ENCODE assay signal across 11 cellular contexts in genomic region chr3:155416500-155417118, GRCh38.
DNase-seq lines count a peak whose midpoint lies in the region; TF ChIP-seq lines count a peak whose summit lies in the region.
"Had no signal": no experiment of that assay in that cellular context is flagged by ENCODE, and none has a peak within 500 bp of the region (broad histone marks: within the 10 kb centered on the region; RNA-seq: fewer than 3 reads in every experiment).

No MANE protein-coding gene starts in this region.

- H4K20me1 ChIP-seq in mammary epithelial cell (ENCODE audit: insufficient read depth, low read length): no peaks in the 10 kb centered on the region

- 38% methylated on average over 8 of the region's 8 CpGs for WGBS in mammary epithelial cell (ENCODE audit: low coverage, missing lambda C conversion rate)

- H3K36me3 ChIP-seq in mammary epithelial cell (ENCODE audit: insufficient read depth, low read length): no peaks in the 10 kb centered on the region
- H3K36me3 ChIP-seq in tibial artery: no peaks in the 10 kb centered on the region

- H3K9me3 ChIP-seq in mammary epithelial cell (replicated peaks; ENCODE audit: insufficient read depth, low read length) (peaks cover 8% of the 10 kb centered on the region), tibial artery (no peaks in the 10 kb centered on the region)

- H3K79me2 ChIP-seq in mammary epithelial cell (ENCODE audit: insufficient read depth, low read length): no peaks in the 10 kb centered on the region

- dilution Hi-C loops in mammary epithelial cell (cut with HindIII; ENCODE audit: low sequenced_read_pairs): no loop called here

- H3K27me3 ChIP-seq in mammary epithelial cell (ENCODE audit: insufficient read depth, low read length) (no peaks in the 10 kb centered on the region), tibial artery (no peaks in the 10 kb centered on the region)

- DNase-seq in AG20443 (ENCODE audit: low spot score) (peak; percentile 74), M059J (ENCODE audit: low read depth) (peak; percentile 56), mammary epithelial cell (peak; percentile 95), kidney tubule cell (ENCODE audit: low spot score) (peak; percentile 88), NCI-H2227 (lab: John Stamatoyannopoulos, UW; ENCODE audit: unreplicated experiment) (no peak), tibial artery (no peak), inferior parietal cortex (ENCODE audit: extremely low spot score) (no peak)
- no peak for DNase-seq in NK-92 treated with Interleukin-12 subunit alpha and Interleukin-12 subunit beta, amount 100 ng/mL, for 24 hours (lab: John Stamatoyannopoulos, UW)
- DNase-seq: activated naive CD8-positive, alpha-beta T cell treated with anti-CD3 and anti-CD28 coated beads, Interleukin-2, amount 10 ng/mL, durations not matched to agents 7 days and 5 days; DMS53; midbrain had no signal

- peak overlapping the region; percentile 50 for H3K4me2 ChIP-seq in mammary epithelial cell (ENCODE audit: insufficient read depth, low read depth, low read length)

- H3K4me1 ChIP-seq in mammary epithelial cell (ENCODE audit: insufficient read depth, low read length): peaks cover 25% of the 10 kb centered on the region
- no peaks in the 10 kb centered on the region for H3K4me1 ChIP-seq in tibial artery

- no peak for TF ChIP-seq CTCF in mammary epithelial cell (conservative IDR thresholded peaks at IDR 0.05 in 1 of 2, IDR thresholded peaks at IDR 0.05 in 1 of 2; ENCODE audit: extremely low read depth in 1 of 2, insufficient read depth in 1 of 2, low read depth in 1 of 2, low read length in 2 of 2)
- TF ChIP-seq CTCF in tibial artery (IDR thresholded peaks at IDR 0.05): no peak

- intact Hi-C loops in mammary epithelial cell (cut with micrococcal nuclease) (loop anchor here (10.0 kb wide), 1 partner anchor 98 kb away; no protein-coding TSS in a partner anchor), tibial artery (cut with DNase I; ENCODE audit: low total_unique reads) (no loop called here)

- H3K27ac ChIP-seq in mammary epithelial cell (ENCODE audit: insufficient read depth, low read depth, low read length): peak overlapping the region; percentile 46
- no peak overlapping the region for H3K27ac ChIP-seq in tibial artery

- in situ Hi-C loops in mammary epithelial cell (cut with MboI; ENCODE audit: low sequenced_read_pairs in 2 of 2): no loop called here

- no peak overlapping the region for H3K9ac ChIP-seq in mammary epithelial cell (ENCODE audit: insufficient read depth, low read length)

- no peak overlapping the region for H3K4me3 ChIP-seq in mammary epithelial cell (replicated peaks in 1 of 3; ENCODE audit: insufficient read depth in 1 of 3, low read depth in 2 of 3, low read length in 3 of 3)
- H3K4me3 ChIP-seq in tibial artery: no peak overlapping the region

- H2AFZ ChIP-seq in mammary epithelial cell (ENCODE audit: low read depth, low read length): peak overlapping the region; percentile 23

- BruUV-seq in mammary epithelial cell (replicated peaks; lab: Mats Ljungman, UMichigan): no TSS peak

- CTCF ChIA-PET in mammary epithelial cell (lab: Charles Lee; ENCODE audit: low non-redundant PET): no interaction called here

Comparison
In these comparisons a context has a peak if more than half of its experiments do, and no peak if none do; other contexts are left out.
1. DNase-seq: peak in AG20443 (single experiment), M059J (single experiment), mammary epithelial cell (single experiment) and kidney tubule cell (single experiment); none in NCI-H2227 (single experiment), tibial artery (0 of 2), inferior parietal cortex (single experiment) and NK-92 treated with Interleukin-12 subunit alpha and Interleukin-12 subunit beta, amount 100 ng/mL, for 24 hours (single experiment).